8 cellular contexts compared by ENCODE assay signal in the genomic region with DNA sequence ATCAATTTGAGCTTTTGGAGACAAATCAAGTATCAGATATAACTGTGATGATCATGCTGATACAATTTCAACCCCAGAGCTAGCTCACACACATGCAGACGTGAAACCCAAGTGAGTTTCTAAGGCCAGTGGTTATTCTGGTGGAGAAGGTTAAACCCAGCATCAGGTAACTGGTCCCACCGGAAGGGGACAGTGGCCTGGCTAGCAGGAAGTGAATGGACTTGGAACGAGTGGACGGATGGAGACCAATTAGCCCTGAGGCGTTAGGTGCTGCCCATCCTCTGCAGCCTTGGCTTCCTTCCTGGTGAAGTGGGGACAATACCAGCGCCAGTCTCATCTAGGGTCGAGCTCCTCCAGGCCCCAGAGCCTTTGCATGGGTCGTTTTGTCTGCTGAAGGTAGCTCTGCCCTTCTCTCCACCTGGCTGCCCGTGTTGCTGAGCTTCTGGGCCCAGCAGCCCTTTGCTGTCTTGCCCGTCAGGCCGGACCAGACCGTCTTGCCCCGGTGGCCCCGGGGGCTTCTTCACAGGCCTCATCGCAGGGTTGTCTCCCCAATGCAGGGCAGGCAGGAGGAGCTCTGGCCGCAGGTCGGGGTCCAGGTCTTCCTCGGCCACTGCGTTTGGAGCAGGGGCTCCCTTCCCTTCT. TPM values are rescaled to one million over a fixed set of nuclear protein-coding genes. Genes with fewer than 3 reads are reported as not detected.
DNase-seq lines count a peak whose midpoint lies in the region; ATAC-seq and TF ChIP-seq lines count a peak whose summit lies in the region.

No MANE protein-coding gene starts in this region.

- no peak overlapping the region for H3K27ac ChIP-seq in SK-N-MC

- peaks cover 21% of the 10 kb centered on the region for H3K27me3 Mint-ChIP-seq in progenitor cell of endocrine pancreas

- DNase-seq in SK-N-MC (ENCODE audit: low read depth, low spot score) (no peak), fibroblast of pulmonary artery (ENCODE audit: low read depth) (no peak), progenitor cell of endocrine pancreas (ENCODE audit: low spot score, unreplicated experiment) (no peak), inferior parietal cortex (ENCODE audit: extremely low spot score) (no peak)

- ATAC-seq in HG03432 (IDR thresholded peaks at IDR 0.05; ENCODE audit: unreplicated experiment), result no peak
- no peak for ATAC-seq in GM18498 (IDR thresholded peaks at IDR 0.05; ENCODE audit: unreplicated experiment)
- ATAC-seq in GM19452 (IDR thresholded peaks at IDR 0.05; ENCODE audit: unreplicated experiment), result no peak

- H3K9me3 Mint-ChIP-seq in progenitor cell of endocrine pancreas (ENCODE audit: low read depth), result no peaks in the 10 kb centered on the region

- H3K9me3 ChIP-seq in ES-I3 (ENCODE audit: control insufficient read depth, insufficient read depth, low read length), result no peaks in the 10 kb centered on the region
- no peaks in the 10 kb centered on the region for H3K9me3 ChIP-seq in SK-N-MC (ENCODE audit: low read depth, low read length)

- H3K4me3 ChIP-seq in SK-N-MC (peak overlapping the region; percentile 60; the same call in 1 of the 2 replicates), fibroblast of pulmonary artery (replicated peaks; ENCODE audit: low read depth, low read length) (peak overlapping the region; percentile 55)

- H3K4me1 ChIP-seq in ES-I3 (ENCODE audit: insufficient read depth, low read length), result peaks cover 23% of the 10 kb centered on the region

- TF ChIP-seq CTCF in fibroblast of pulmonary artery (IDR thresholded peaks at IDR 0.05; ENCODE audit: low read length, missing control alignments) (no peak), progenitor cell of endocrine pancreas (IDR thresholded peaks at IDR 0.05; ENCODE audit: unreplicated experiment) (no peak)

- H3K36me3 Mint-ChIP-seq in progenitor cell of endocrine pancreas (ENCODE audit: insufficient read depth), result no peaks in the 10 kb centered on the region

- peak overlapping the region; percentile 67 for H3K9ac ChIP-seq in ES-I3 (ENCODE audit: low read depth, low read length)
- H3K9ac ChIP-seq in SK-N-MC (ENCODE audit: insufficient read length), result no peak overlapping the region

- peak overlapping the region; percentile 72 for H3K4me3 Mint-ChIP-seq in progenitor cell of endocrine pancreas (ENCODE audit: low read depth)

- H3K27ac Mint-ChIP-seq in progenitor cell of endocrine pancreas, result no peak overlapping the region

- H3K36me3 ChIP-seq in ES-I3 (ENCODE audit: insufficient read depth, low read length), result no peaks in the 10 kb centered on the region
- no peaks in the 10 kb centered on the region for H3K36me3 ChIP-seq in SK-N-MC (ENCODE audit: insufficient read depth, low read length)

- H3K4me1 Mint-ChIP-seq in progenitor cell of endocrine pancreas (ENCODE audit: low read depth), result peaks cover 41% of the 10 kb centered on the region

RNA-seq across cellular contexts. Expression of a gene that starts 0.9 kb away (rescaled TPM):
- 14.8 TPM in 2 replicates for total RNA-seq in progenitor cell of endocrine pancreas

RNA-seq across cellular contexts. Expression of a gene that starts 46.0 kb away (rescaled TPM):
- total RNA-seq in progenitor cell of endocrine pancreas, result 11.7 and 12.8 TPM in 2 replicates

RNA-seq across cellular contexts. Expression of a gene that starts 57.3 kb away (rescaled TPM):
- 73.4 and 76.4 TPM in 2 replicates for total RNA-seq in progenitor cell of endocrine pancreas
